19 cellular contexts compared by ENCODE assay signal in genomic region chr3:123300572-123300971, GRCh38.
DNase-seq lines count a peak whose midpoint lies in the region; ATAC-seq lines count a peak whose summit lies in the region.
"Had no signal": no experiment of that assay in that cellular context is flagged by ENCODE, and none has a peak within 500 bp of the region (broad histone marks: within the 10 kb centered on the region; RNA-seq: fewer than 3 reads in every experiment).

No MANE protein-coding gene starts in this region.

- H3K56ac ChIP-seq in mesendoderm (ENCODE audit: low read length): peak overlapping the region; percentile 25

- no peak overlapping the region for H3K23ac ChIP-seq in mesendoderm (ENCODE audit: low read length)

- no peak overlapping the region for H4K5ac ChIP-seq in mesendoderm (ENCODE audit: low read length)

- H3K4me1 Mint-ChIP-seq in activated CD8-positive, alpha-beta memory T cell treated with anti-CD3 and anti-CD28 coated beads, Interleukin-2, amount 10 ng/mL, durations not matched to agents 7 days and 5 days: no peaks in the 10 kb centered on the region

- no peak overlapping the region for H2BK15ac ChIP-seq in mesendoderm (replicated peaks; ENCODE audit: low read depth)

- no peak overlapping the region for H2AK5ac ChIP-seq in mesendoderm (ENCODE audit: low read length)

- H3K18ac ChIP-seq in mesendoderm (ENCODE audit: low read length): no peak overlapping the region

- H3K4me3 Mint-ChIP-seq in activated CD8-positive, alpha-beta memory T cell treated with anti-CD3 and anti-CD28 coated beads, Interleukin-2, amount 10 ng/mL, durations not matched to agents 7 days and 5 days: no peak overlapping the region
- H3K4me3 Mint-ChIP-seq: CD4-positive, alpha-beta T cell had no signal

- H3K36me3 Mint-ChIP-seq in activated CD8-positive, alpha-beta memory T cell treated with anti-CD3 and anti-CD28 coated beads, Interleukin-2, amount 10 ng/mL, durations not matched to agents 7 days and 5 days: no peaks in the 10 kb centered on the region

- no CpG with 5 or more reads among the region's 8 CpGs for WGBS in mesendoderm (ENCODE audit: extremely low coverage, insufficient coverage, low lambda C conversion rate)

- H3K36me3 ChIP-seq in mesendoderm (ENCODE audit: control insufficient read depth, insufficient read depth, low read length): no peaks in the 10 kb centered on the region
- H3K36me3 ChIP-seq: HAP-1 had no signal

- H3K9me3 Mint-ChIP-seq in activated CD8-positive, alpha-beta memory T cell treated with anti-CD3 and anti-CD28 coated beads, Interleukin-2, amount 10 ng/mL, durations not matched to agents 7 days and 5 days (ENCODE audit: low read depth): no peaks in the 10 kb centered on the region
- H3K9me3 Mint-ChIP-seq: CD4-positive, alpha-beta T cell had no signal

- no peak overlapping the region for H3K9ac ChIP-seq in mesendoderm (ENCODE audit: low read length)

- no peaks in the 10 kb centered on the region for H3K79me1 ChIP-seq in mesendoderm (ENCODE audit: low read length)

- no peak overlapping the region for H3K4me3 ChIP-seq in mesendoderm (ENCODE audit: low read length)
- H3K4me3 ChIP-seq: HAP-1 had no signal

- H3K79me2 ChIP-seq in mesendoderm (ENCODE audit: control insufficient read depth, insufficient read depth, low read length): no peaks in the 10 kb centered on the region

- H3K27me3 ChIP-seq in mesendoderm (ENCODE audit: insufficient read depth, low read length, poor library complexity): no peaks in the 10 kb centered on the region

- H3K4me2 ChIP-seq in mesendoderm (ENCODE audit: low read length): no peak overlapping the region

- H4K8ac ChIP-seq in mesendoderm (ENCODE audit: low read depth, low read length): no peak overlapping the region

- H3K27ac ChIP-seq in caudate nucleus (ENCODE audit: low read depth, low read length) (peak overlapping the region; percentile 17), mesendoderm (ENCODE audit: low read depth, low read length) (no peak overlapping the region)
- H3K27ac ChIP-seq: 22Rv1, HL-60 had no signal

- no peaks in the 10 kb centered on the region for H3K4me1 ChIP-seq in mesendoderm (ENCODE audit: control insufficient read depth, low read depth, low read length)
- H3K4me1 ChIP-seq: HAP-1 had no signal

- H2BK5ac ChIP-seq in mesendoderm (ENCODE audit: low read length): no peak overlapping the region

- H2BK120ac ChIP-seq in mesendoderm (ENCODE audit: low read depth, low read length): no peak overlapping the region

- H3K4ac ChIP-seq in mesendoderm (ENCODE audit: low read depth, low read length): no peak overlapping the region

- DNase-seq in DMS 273 (lab: John Stamatoyannopoulos, UW; ENCODE audit: unreplicated experiment): peak; percentile 20
- DNase-seq in DMS 273 treated with DMSO at 0.1 percent for 48 hours (lab: John Stamatoyannopoulos, UW): no peak
- no peak for DNase-seq in caudate nucleus (lab: John Stamatoyannopoulos, UW)
- DNase-seq in mesendoderm: no peak
- no peak for DNase-seq in NCI-H1694 (lab: John Stamatoyannopoulos, UW)
- no peak for DNase-seq in activated CD8-positive, alpha-beta memory T cell treated with anti-CD3 and anti-CD28 coated beads, Interleukin-2, amount 10 ng/mL, durations not matched to agents 7 days and 5 days
- no peak for DNase-seq in KG1 (lab: John Stamatoyannopoulos, UW)
- DNase-seq: AML-193; C1 segment of cervical spinal cord; Calu3; CD4-positive, alpha-beta T cell; DMS153; DMS79 treated with DMSO at 0.1 percent for 48 hours; GOT3; KBM-7 had no signal

- CTCF ChIA-PET in activated CD8-positive, alpha-beta memory T cell treated with anti-CD3 and anti-CD28 coated beads, Interleukin-2, amount 10 ng/mL, durations not matched to agents 7 days and 5 days (lab: Charles Lee): no interaction called here

- H3K27me3 Mint-ChIP-seq in activated CD8-positive, alpha-beta memory T cell treated with anti-CD3 and anti-CD28 coated beads, Interleukin-2, amount 10 ng/mL, durations not matched to agents 7 days and 5 days: peaks cover 4% of the 10 kb centered on the region

- no peak overlapping the region for H3K27ac Mint-ChIP-seq in activated CD8-positive, alpha-beta memory T cell treated with anti-CD3 and anti-CD28 coated beads, Interleukin-2, amount 10 ng/mL, durations not matched to agents 7 days and 5 days
- H3K27ac Mint-ChIP-seq: CD4-positive, alpha-beta T cell had no signal

- ATAC-seq in activated CD8-positive, alpha-beta memory T cell treated with anti-CD3 and anti-CD28 coated beads, Interleukin-2, amount 10 ng/mL, durations not matched to agents 7 days and 5 days: no peak
- no peak for ATAC-seq in HG03045 (IDR thresholded peaks at IDR 0.05; ENCODE audit: unreplicated experiment)
